Comparison of ENCODE assay signal across 1 cellular context in the genomic region with DNA sequence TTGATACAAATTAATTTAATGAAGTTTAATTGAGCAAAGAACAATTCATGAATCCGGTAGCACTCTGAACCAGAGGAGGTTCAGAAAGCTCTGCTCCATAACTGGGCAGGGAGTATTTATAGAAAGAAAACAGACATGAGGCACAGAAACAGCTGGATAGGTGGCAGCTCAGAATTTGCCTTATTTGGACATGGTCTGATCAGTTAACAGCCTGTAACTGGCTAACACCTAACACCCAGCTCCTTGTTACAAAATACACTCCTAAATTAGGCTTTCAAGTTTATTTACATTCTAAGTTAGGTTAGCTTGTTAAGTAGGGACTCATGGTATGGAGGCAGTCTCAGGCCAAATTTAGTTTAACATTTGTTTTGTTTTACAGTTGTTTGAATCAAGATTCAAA.
TF ChIP-seq lines count a peak whose summit lies in the region.

No MANE protein-coding gene starts in this region.

TF ChIP-seq in GM23338, 12 proteins besides CTCF, POLR2A, EP300 and RAD21 (continued from another document):
- TF ChIP-seq, protein P1, sequence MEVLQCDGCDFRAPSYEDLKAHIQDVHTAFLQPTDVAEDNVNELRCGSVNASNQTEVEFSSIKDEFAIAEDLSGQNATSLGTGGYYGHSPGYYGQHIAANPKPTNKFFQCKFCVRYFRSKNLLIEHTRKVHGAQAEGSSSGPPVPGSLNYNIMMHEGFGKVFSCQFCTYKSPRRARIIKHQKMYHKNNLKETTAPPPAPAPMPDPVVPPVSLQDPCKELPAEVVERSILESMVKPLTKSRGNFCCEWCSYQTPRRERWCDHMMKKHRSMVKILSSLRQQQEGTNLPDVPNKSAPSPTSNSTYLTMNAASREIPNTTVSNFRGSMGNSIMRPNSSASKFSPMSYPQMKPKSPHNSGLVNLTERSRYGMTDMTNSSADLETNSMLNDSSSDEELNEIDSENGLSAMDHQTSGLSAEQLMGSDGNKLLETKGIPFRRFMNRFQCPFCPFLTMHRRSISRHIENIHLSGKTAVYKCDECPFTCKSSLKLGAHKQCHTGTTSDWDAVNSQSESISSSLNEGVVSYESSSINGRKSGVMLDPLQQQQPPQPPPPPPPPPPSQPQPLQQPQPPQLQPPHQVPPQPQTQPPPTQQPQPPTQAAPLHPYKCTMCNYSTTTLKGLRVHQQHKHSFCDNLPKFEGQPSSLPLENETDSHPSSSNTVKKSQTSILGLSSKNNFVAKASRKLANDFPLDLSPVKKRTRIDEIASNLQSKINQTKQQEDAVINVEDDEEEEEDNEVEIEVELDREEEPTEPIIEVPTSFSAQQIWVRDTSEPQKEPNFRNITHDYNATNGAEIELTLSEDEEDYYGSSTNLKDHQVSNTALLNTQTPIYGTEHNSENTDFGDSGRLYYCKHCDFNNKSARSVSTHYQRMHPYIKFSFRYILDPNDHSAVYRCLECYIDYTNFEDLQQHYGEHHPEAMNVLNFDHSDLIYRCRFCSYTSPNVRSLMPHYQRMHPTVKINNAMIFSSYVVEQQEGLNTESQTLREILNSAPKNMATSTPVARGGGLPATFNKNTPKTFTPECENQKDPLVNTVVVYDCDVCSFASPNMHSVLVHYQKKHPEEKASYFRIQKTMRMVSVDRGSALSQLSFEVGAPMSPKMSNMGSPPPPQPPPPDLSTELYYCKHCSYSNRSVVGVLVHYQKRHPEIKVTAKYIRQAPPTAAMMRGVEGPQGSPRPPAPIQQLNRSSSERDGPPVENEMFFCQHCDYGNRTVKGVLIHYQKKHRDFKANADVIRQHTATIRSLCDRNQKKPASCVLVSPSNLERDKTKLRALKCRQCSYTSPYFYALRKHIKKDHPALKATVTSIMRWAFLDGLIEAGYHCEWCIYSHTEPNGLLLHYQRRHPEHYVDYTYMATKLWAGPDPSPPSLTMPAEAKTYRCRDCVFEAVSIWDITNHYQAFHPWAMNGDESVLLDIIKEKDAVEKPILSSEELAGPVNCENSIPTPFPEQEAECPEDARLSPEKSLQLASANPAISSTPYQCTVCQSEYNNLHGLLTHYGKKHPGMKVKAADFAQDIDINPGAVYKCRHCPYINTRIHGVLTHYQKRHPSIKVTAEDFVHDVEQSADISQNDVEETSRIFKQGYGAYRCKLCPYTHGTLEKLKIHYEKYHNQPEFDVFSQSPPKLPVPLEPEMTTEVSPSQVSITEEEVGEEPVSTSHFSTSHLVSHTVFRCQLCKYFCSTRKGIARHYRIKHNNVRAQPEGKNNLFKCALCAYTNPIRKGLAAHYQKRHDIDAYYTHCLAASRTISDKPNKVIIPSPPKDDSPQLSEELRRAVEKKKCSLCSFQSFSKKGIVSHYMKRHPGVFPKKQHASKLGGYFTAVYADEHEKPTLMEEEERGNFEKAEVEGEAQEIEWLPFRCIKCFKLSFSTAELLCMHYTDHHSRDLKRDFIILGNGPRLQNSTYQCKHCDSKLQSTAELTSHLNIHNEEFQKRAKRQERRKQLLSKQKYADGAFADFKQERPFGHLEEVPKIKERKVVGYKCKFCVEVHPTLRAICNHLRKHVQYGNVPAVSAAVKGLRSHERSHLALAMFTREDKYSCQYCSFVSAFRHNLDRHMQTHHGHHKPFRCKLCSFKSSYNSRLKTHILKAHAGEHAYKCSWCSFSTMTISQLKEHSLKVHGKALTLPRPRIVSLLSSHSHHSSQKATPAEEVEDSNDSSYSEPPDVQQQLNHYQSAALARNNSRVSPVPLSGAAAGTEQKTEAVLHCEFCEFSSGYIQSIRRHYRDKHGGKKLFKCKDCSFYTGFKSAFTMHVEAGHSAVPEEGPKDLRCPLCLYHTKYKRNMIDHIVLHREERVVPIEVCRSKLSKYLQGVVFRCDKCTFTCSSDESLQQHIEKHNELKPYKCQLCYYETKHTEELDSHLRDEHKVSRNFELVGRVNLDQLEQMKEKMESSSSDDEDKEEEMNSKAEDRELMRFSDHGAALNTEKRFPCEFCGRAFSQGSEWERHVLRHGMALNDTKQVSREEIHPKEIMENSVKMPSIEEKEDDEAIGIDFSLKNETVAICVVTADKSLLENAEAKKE (CRISPR knock-in tag; IDR thresholded peaks at IDR 0.05), result no peak
- TF ChIP-seq STAT1 (IDR thresholded peaks at IDR 0.05; ENCODE audit: unreplicated experiment), result no peak
- TF ChIP-seq POLR2AphosphoS5 (IDR thresholded peaks at IDR 0.05; ENCODE audit: low read depth), result no peak
- TF ChIP-seq ZNF114 (CRISPR knock-in tag; IDR thresholded peaks at IDR 0.05), result no peak
- no peak for TF ChIP-seq EZH2phosphoT487 (IDR thresholded peaks at IDR 0.05; ENCODE audit: unreplicated experiment)
- no peak for TF ChIP-seq ZNF331 (CRISPR knock-in tag; IDR thresholded peaks at IDR 0.05; ENCODE audit: low read depth)
- TF ChIP-seq, protein P2, sequence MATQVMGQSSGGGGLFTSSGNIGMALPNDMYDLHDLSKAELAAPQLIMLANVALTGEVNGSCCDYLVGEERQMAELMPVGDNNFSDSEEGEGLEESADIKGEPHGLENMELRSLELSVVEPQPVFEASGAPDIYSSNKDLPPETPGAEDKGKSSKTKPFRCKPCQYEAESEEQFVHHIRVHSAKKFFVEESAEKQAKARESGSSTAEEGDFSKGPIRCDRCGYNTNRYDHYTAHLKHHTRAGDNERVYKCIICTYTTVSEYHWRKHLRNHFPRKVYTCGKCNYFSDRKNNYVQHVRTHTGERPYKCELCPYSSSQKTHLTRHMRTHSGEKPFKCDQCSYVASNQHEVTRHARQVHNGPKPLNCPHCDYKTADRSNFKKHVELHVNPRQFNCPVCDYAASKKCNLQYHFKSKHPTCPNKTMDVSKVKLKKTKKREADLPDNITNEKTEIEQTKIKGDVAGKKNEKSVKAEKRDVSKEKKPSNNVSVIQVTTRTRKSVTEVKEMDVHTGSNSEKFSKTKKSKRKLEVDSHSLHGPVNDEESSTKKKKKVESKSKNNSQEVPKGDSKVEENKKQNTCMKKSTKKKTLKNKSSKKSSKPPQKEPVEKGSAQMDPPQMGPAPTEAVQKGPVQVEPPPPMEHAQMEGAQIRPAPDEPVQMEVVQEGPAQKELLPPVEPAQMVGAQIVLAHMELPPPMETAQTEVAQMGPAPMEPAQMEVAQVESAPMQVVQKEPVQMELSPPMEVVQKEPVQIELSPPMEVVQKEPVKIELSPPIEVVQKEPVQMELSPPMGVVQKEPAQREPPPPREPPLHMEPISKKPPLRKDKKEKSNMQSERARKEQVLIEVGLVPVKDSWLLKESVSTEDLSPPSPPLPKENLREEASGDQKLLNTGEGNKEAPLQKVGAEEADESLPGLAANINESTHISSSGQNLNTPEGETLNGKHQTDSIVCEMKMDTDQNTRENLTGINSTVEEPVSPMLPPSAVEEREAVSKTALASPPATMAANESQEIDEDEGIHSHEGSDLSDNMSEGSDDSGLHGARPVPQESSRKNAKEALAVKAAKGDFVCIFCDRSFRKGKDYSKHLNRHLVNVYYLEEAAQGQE (IDR thresholded peaks at IDR 0.05; ENCODE audit: unreplicated experiment), result no peak
- TF ChIP-seq, protein P3, sequence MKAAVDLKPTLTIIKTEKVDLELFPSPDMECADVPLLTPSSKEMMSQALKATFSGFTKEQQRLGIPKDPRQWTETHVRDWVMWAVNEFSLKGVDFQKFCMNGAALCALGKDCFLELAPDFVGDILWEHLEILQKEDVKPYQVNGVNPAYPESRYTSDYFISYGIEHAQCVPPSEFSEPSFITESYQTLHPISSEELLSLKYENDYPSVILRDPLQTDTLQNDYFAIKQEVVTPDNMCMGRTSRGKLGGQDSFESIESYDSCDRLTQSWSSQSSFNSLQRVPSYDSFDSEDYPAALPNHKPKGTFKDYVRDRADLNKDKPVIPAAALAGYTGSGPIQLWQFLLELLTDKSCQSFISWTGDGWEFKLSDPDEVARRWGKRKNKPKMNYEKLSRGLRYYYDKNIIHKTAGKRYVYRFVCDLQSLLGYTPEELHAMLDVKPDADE (IDR thresholded peaks at IDR 0.05), result no peak
- no peak for TF ChIP-seq EZH2 (IDR thresholded peaks at IDR 0.05; ENCODE audit: low read depth, unreplicated experiment)
- TF ChIP-seq CREB1 (CRISPR knock-in tag; IDR thresholded peaks at IDR 0.05; ENCODE audit: low read depth), result no peak
